In the genomic region with DNA sequence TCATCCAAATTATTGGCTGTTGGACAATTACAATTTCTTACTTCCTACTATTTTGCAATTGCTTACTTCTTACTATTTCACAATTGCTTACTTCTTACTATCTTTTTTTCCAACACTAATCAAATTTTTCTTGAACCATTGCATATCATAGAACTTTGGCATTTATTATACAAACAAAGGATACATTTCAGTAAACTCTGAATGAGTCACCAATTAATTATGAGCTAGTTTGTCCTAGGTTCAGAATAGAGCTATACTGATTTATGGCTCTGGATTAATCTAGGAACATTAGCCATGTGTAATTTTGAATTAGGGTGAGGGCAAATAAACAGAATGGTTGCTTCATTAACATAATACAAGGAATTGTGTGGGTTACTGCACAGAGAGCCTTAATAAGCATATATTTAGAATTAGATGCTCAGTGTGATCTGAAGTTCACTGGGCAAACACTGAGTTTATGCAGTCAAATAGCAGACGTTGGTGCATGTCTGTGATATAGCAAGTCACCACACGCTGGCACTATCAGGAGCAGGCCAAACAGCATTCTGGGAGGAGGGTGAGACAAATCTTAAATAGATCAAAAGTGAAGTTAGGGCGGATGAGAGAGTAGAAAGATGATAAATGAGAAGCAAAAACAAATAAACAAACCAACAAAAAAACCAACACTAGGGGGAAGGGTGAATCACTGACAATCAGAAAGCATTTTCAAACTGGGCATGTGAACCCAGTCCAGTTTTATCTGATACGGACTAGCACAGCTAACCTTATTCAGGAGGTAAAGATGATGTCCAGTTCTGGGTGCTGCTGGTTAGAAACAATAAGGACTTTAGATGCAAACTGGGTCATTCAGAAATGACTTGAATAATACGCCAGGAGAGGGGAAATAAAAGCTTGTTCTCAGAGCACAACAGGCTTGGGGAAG, we compare ENCODE assay signal across 14 cellular contexts. TPM values are rescaled to one million over a fixed set of nuclear protein-coding genes. Genes with fewer than 3 reads are reported as not detected.
DNase-seq lines count a peak whose midpoint lies in the region; ATAC-seq and TF ChIP-seq lines count a peak whose summit lies in the region.
"Had no signal": no experiment of that assay in that cellular context is flagged by ENCODE, and none has a peak within 500 bp of the region (broad histone marks: within the 10 kb centered on the region; RNA-seq: fewer than 3 reads in every experiment).

No MANE protein-coding gene starts in this region.

- H3K4me3 Mint-ChIP-seq in neural crest cell = no peak overlapping the region
- H3K4me3 Mint-ChIP-seq: activated naive CD4-positive, alpha-beta T cell treated with anti-CD3 and anti-CD28 coated beads, Interleukin-2, amount 50 U/mL, for 24 hours had no signal

- peaks cover 5% of the 10 kb centered on the region for H3K9me3 Mint-ChIP-seq in neural crest cell
- H3K9me3 Mint-ChIP-seq: activated naive CD4-positive, alpha-beta T cell treated with anti-CD3 and anti-CD28 coated beads, Interleukin-2, amount 50 U/mL, for 24 hours had no signal

- no peak overlapping the region for H3K27ac Mint-ChIP-seq in neural crest cell (ENCODE audit: unreplicated experiment)
- H3K27ac Mint-ChIP-seq: activated naive CD4-positive, alpha-beta T cell treated with anti-CD3 and anti-CD28 coated beads, Interleukin-2, amount 50 U/mL, for 24 hours had no signal

- no peaks in the 10 kb centered on the region for H3K4me1 Mint-ChIP-seq in neural crest cell

- no peaks in the 10 kb centered on the region for H3K27me3 Mint-ChIP-seq in neural crest cell (ENCODE audit: low read depth)
- H3K27me3 Mint-ChIP-seq: activated naive CD4-positive, alpha-beta T cell treated with anti-CD3 and anti-CD28 coated beads, Interleukin-2, amount 50 U/mL, for 24 hours had no signal

- no peaks in the 10 kb centered on the region for H3K36me3 Mint-ChIP-seq in neural crest cell (ENCODE audit: low read depth)
- H3K36me3 Mint-ChIP-seq: activated naive CD4-positive, alpha-beta T cell treated with anti-CD3 and anti-CD28 coated beads, Interleukin-2, amount 50 U/mL, for 24 hours had no signal

- TF ChIP-seq CTCF in choroid plexus epithelial cell (conservative IDR thresholded peaks at IDR 0.05; ENCODE audit: low read depth, low read length) (no peak), neural crest cell (conservative IDR thresholded peaks at IDR 0.05) (peak; percentile 26)

- H3K4me3 ChIP-seq in choroid plexus epithelial cell (ENCODE audit: low read depth, low read length) = no peak overlapping the region
- H3K4me3 ChIP-seq: tibial nerve had no signal

- DNase-seq in EH (ENCODE audit: low read depth) = peak; percentile 7
- DNase-seq in LHCN-M2 (ENCODE audit: low read depth) = peak; percentile 2
- DNase-seq in choroid plexus epithelial cell (ENCODE audit: low read depth) = peak; percentile 18
- DNase-seq in neural crest cell (ENCODE audit: low read depth, low spot score) = no peak
- DNase-seq in stimulated activated CD8-positive, alpha-beta memory T cell treated with anti-CD3 and anti-CD28 coated beads, Interleukin-4, amount 100 ng/mL, for 48 hours = no peak
- no peak for DNase-seq in iPS-NIHi11 (ENCODE audit: low spot score)
- DNase-seq: activated CD4-positive, alpha-beta T cell treated with anti-CD3 and anti-CD28 coated beads, Interleukin-2, amount 50 U/mL, for 48 hours; effector CD8-positive, alpha-beta T cell; NCI-H1417 treated with DMSO at 0.1 percent for 48 hours had no signal

- ATAC-seq in HG03159 (IDR thresholded peaks at IDR 0.05; ENCODE audit: unreplicated experiment) = no peak

RNA-seq across cellular contexts. Expression of a gene that starts 21.4 kb away (rescaled TPM):
- total RNA-seq in LHCN-M2 (2014; rRNA removed) = not detected in 2 replicates
- not detected for polyA plus RNA-seq in LHCN-M2 (2012)
- not detected in 2 replicates for total RNA-seq in neural crest cell
- total RNA-seq: Daoy, osteocyte, tibial nerve had no signal

RNA-seq across cellular contexts. Expression of a gene that starts 41.5 kb away (rescaled TPM):
- total RNA-seq in LHCN-M2 (2014; rRNA removed) = 26.5 and 28.5 TPM in 2 replicates
- 13.6 TPM for polyA plus RNA-seq in LHCN-M2 (2012)
- 21.0 and 22.6 TPM in 2 replicates for total RNA-seq in neural crest cell

Comparison
In these comparisons a context has a peak if more than half of its experiments do, and no peak if none do; other contexts are left out.
1. DNase-seq: peak in EH (single experiment), LHCN-M2 (single experiment) and choroid plexus epithelial cell (single experiment); none in neural crest cell (single experiment), stimulated activated CD8-positive, alpha-beta memory T cell treated with anti-CD3 and anti-CD28 coated beads, Interleukin-4, amount 100 ng/mL, for 48 hours (single experiment) and iPS-NIHi11 (single experiment).